In the genomic region with DNA sequence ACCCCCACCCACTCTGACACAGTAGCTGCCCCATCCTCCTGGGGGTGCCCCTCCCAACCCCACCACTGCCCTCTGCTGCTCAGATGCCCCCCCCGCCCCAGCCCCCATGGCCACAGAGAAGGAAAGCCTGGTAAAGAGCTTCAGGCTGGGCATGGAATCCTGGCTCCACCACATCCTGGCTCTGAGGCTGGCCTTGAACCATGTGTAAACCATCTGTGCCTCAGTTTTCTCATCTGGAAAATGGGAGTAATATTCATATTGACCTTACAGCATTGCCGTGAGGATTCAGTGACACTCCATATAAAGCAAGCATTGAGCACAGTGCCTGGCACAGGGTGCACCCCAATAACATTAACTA, we compare ENCODE assay signal across 16 cellular contexts.
DNase-seq lines count a peak whose midpoint lies in the region; ATAC-seq and TF ChIP-seq lines count a peak whose summit lies in the region.
"Had no signal": no experiment of that assay in that cellular context is flagged by ENCODE, and none has a peak within 500 bp of the region (broad histone marks: within the 10 kb centered on the region; RNA-seq: fewer than 3 reads in every experiment).

No MANE protein-coding gene starts in this region.

- intact Hi-C loops in HCT116 (cut with micrococcal nuclease) = no loop called here

- no CpG with 5 or more reads among the region's 2 CpGs for WGBS in mesendoderm (ENCODE audit: extremely low coverage, insufficient coverage, low lambda C conversion rate)
- 93% methylated on average over 1 of the region's 2 CpGs for WGBS in suprapubic skin

- CTCF ChIA-PET in HCT116 (lab: Charles Lee) = interaction anchor here (0.7 to 3.2 kb wide), 4 partner anchors 13 to 648 kb away, joined by 3 to 22 read pairs (median 8); partner anchors contain the start of gene LSG1

- DNase-seq in HCT116 (ENCODE audit: low read depth, low spot score) = no peak
- DNase-seq in SJSA1 (ENCODE audit: low read depth in 1 of 2, low spot score in 2 of 2) = no peak
- no peak for DNase-seq in mesendoderm
- no peak for DNase-seq in suprapubic skin (ENCODE audit: low spot score in 2 of 2)
- no peak for DNase-seq in DMS79 (lab: John Stamatoyannopoulos, UW)
- no peak for DNase-seq in ACHN
- DNase-seq in germinal center (ENCODE audit: low spot score) = no peak
- DNase-seq in islet precursor cell = no peak
- DNase-seq: activated CD4-positive, alpha-beta memory T cell treated with anti-CD3 and anti-CD28 coated beads, Interleukin-2, amount 10 ng/mL, durations not matched to agents 7 days and 5 days; activated T-cell treated with anti-CD3 and anti-CD28 coated beads, Interleukin-2, amount 50 U/mL, for 48 hours; DMS153; effector CD8-positive, alpha-beta T cell; naive B cell; NCI-H1930; OCI-M1 had no signal

- peaks cover 30 to 44% of the 10 kb centered on the region in 2 experiments for H3K4me1 ChIP-seq in HCT116 (ENCODE audit: control insufficient read depth in 1 of 2, insufficient read depth in 2 of 2, low read length in 2 of 2)
- peaks cover 32% of the 10 kb centered on the region for H3K4me1 ChIP-seq in SJSA1 (replicated peaks)
- peaks cover 11% of the 10 kb centered on the region for H3K4me1 ChIP-seq in mesendoderm (ENCODE audit: control insufficient read depth, low read depth, low read length)
- H3K4me1 ChIP-seq in suprapubic skin = peaks cover 14% of the 10 kb centered on the region

- H4K8ac ChIP-seq in mesendoderm (ENCODE audit: low read depth, low read length) = no peak overlapping the region

- peak overlapping the region; percentile 90 for H3K4ac ChIP-seq in mesendoderm (ENCODE audit: low read depth, low read length)

- peak overlapping the region; percentile 66 for H3K56ac ChIP-seq in mesendoderm (ENCODE audit: low read length)

- in situ Hi-C loops in ACHN (cut with HindIII; ENCODE audit: low pct_ligation_motif_present, low pct_unique_long_range_greater_than_20kb, low sequenced_read_pairs) = no loop called here

- H3K79me2 ChIP-seq in HCT116 (ENCODE audit: insufficient read depth, low read length) (no peaks in the 10 kb centered on the region), mesendoderm (ENCODE audit: control insufficient read depth, insufficient read depth, low read length) (peaks cover 2% of the 10 kb centered on the region)

- peak overlapping the region; percentile 57 for H3K27ac ChIP-seq in HCT116 (ENCODE audit: low read depth, low read length)
- peak overlapping the region; percentile 78 for H3K27ac ChIP-seq in SJSA1
- peak overlapping the region; percentile 89 for H3K27ac ChIP-seq in mesendoderm (ENCODE audit: low read depth, low read length)
- H3K27ac ChIP-seq in suprapubic skin = peak overlapping the region; percentile 40
- H3K27ac ChIP-seq: cardiac muscle cell had no signal

- no peak for ATAC-seq in HCT116

- H3K79me1 ChIP-seq in mesendoderm (ENCODE audit: low read length) = peaks cover 4% of the 10 kb centered on the region

- H3K36me3 ChIP-seq in HCT116 (ENCODE audit: control insufficient read depth in 1 of 2, insufficient read depth in 2 of 2, low read length in 2 of 2) (no peaks in the 10 kb centered on the region), SJSA1 (no peaks in the 10 kb centered on the region), mesendoderm (ENCODE audit: control insufficient read depth, insufficient read depth, low read length) (no peaks in the 10 kb centered on the region), suprapubic skin (no peaks in the 10 kb centered on the region)
- H3K36me3 ChIP-seq: cardiac muscle cell had no signal

- H3K9me3 ChIP-seq in HCT116 (ENCODE audit: control insufficient read depth in 1 of 2, insufficient read depth in 1 of 2, low read depth in 1 of 2, low read length in 2 of 2) (no peaks in the 10 kb centered on the region), SJSA1 (replicated peaks) (no peaks in the 10 kb centered on the region), suprapubic skin (no peaks in the 10 kb centered on the region)

- H2BK5ac ChIP-seq in mesendoderm (ENCODE audit: low read length) = peak overlapping the region; percentile 39

- peak overlapping the region; percentile 71 for H2AK5ac ChIP-seq in mesendoderm (ENCODE audit: low read length)

- no peak overlapping the region for H2AFZ ChIP-seq in HCT116 (ENCODE audit: low read depth, low read length, poor library complexity, severe bottlenecking)

- TF ChIP-seq RAD21 in HCT116 (IDR thresholded peaks at IDR 0.05; ENCODE audit: low read depth) = no peak

- peak overlapping the region in 1 of 2 experiments; percentile 47; a peak in 2 of 4 replicates for H3K4me3 ChIP-seq in HCT116 (replicated peaks in 1 of 2; ENCODE audit: low read depth in 1 of 2, low read length in 2 of 2)
- no peak overlapping the region for H3K4me3 ChIP-seq in SJSA1
- no peak overlapping the region for H3K4me3 ChIP-seq in mesendoderm (ENCODE audit: low read length)
- H3K4me3 ChIP-seq in suprapubic skin = no peak overlapping the region
- H3K4me3 ChIP-seq: cardiac muscle cell had no signal

- no peak for TF ChIP-seq EP300 in suprapubic skin (IDR thresholded peaks at IDR 0.05)

- H3K27me3 ChIP-seq in HCT116 (ENCODE audit: insufficient read depth, low read length) (no peaks in the 10 kb centered on the region), SJSA1 (replicated peaks) (no peaks in the 10 kb centered on the region), mesendoderm (ENCODE audit: insufficient read depth, low read length, poor library complexity) (no peaks in the 10 kb centered on the region), suprapubic skin (no peaks in the 10 kb centered on the region)
- H3K27me3 ChIP-seq: cardiac muscle cell had no signal

- POLR2A ChIA-PET in HCT116 (lab: Charles Lee) = interaction anchor here (1.0 to 1.4 kb wide), 3 partner anchors 20 to 406 kb away, joined by 3 read pairs; no protein-coding TSS in a partner anchor

- peak overlapping the region; percentile 83 for H3K4me2 ChIP-seq in HCT116 (ENCODE audit: low read length)
- H3K4me2 ChIP-seq in mesendoderm (ENCODE audit: low read length) = no peak overlapping the region

- H3K23ac ChIP-seq in mesendoderm (ENCODE audit: low read length) = no peak overlapping the region

- peak overlapping the region; percentile 48 for H2BK120ac ChIP-seq in mesendoderm (ENCODE audit: low read depth, low read length)

- no peaks in the 10 kb centered on the region for H4K20me1 ChIP-seq in HCT116 (ENCODE audit: insufficient read depth)

- no peaks in the 10 kb centered on the region for H3K9me2 ChIP-seq in HCT116 (ENCODE audit: insufficient read depth)

- TF ChIP-seq CTCF in HCT116 (IDR thresholded peaks at IDR 0.05 in 2 of 3, conservative IDR thresholded peaks at IDR 0.05 in 1 of 3; ENCODE audit: borderline replicate concordance in 1 of 3, insufficient read depth in 1 of 3, low read depth in 2 of 3, low read length in 2 of 3) = no peak
- TF ChIP-seq CTCF in suprapubic skin (IDR thresholded peaks at IDR 0.05) = no peak

- no TSS peak for BruUV-seq in HCT116 (replicated peaks; lab: Mats Ljungman, UMichigan)

- H2BK15ac ChIP-seq in mesendoderm (replicated peaks; ENCODE audit: low read depth) = peak overlapping the region; percentile 29

- RAD21 ChIA-PET in HCT116 (lab: Charles Lee; ENCODE audit: low non-redundant PET in 1 of 2, low total read pairs in 2 of 2, uncharacterized antibody in 2 of 2, unreplicated experiment in 2 of 2) = interaction anchor here (0.6 to 0.7 kb wide), 2 partner anchors 436 to 437 kb away, joined by 3 to 5 read pairs; no protein-coding TSS in a partner anchor

- H3K18ac ChIP-seq in mesendoderm (ENCODE audit: low read length) = peak overlapping the region; percentile 96

- no peak overlapping the region for H4K5ac ChIP-seq in mesendoderm (ENCODE audit: low read length)

- H3K9ac ChIP-seq in HCT116 (ENCODE audit: low read length) (peak overlapping the region; percentile 52), mesendoderm (ENCODE audit: low read length) (peak overlapping the region; percentile 25)

- TF ChIP-seq POLR2A in HCT116 (IDR thresholded peaks at IDR 0.05; ENCODE audit: borderline replicate concordance, extremely low read depth, insufficient read depth, insufficient read length) (no peak), suprapubic skin (IDR thresholded peaks at IDR 0.05) (no peak)

TF ChIP-seq in HCT116, 20 proteins besides CTCF, POLR2A, EP300 and RAD21:
- no peak for TF ChIP-seq POLR2AphosphoS5 (IDR thresholded peaks at IDR 0.05; ENCODE audit: low read depth, low read length)
